Comparison of ENCODE assay signal across 16 cellular contexts in genomic region chr7:20795881-20796280, GRCh38. TPM values are rescaled to one million over a fixed set of nuclear protein-coding genes. Genes with fewer than 3 reads are reported as not detected.
A peak's percentile ranks its signal among the peaks of the same experiment; 100 is the strongest.
DNase-seq lines count a peak whose midpoint lies in the region; ATAC-seq and TF ChIP-seq lines count a peak whose summit lies in the region.
"Had no signal": no experiment of that assay in that cellular context is flagged by ENCODE, and none has a peak within 500 bp of the region (broad histone marks: within the 10 kb centered on the region; RNA-seq: fewer than 3 reads in every experiment).

No MANE protein-coding gene starts in this region.

- ATAC-seq in GM23338 = peak; percentile 35
- no peak for ATAC-seq in activated T-cell treated with anti-CD3 and anti-CD28 coated beads, Interleukin-2, amount 50 U/mL, for 4 hours

- no peak overlapping the region for H3K9ac ChIP-seq in endodermal cell (ENCODE audit: extremely low read depth, low read length, poor library complexity, severe bottlenecking)

- H3K4me1 Mint-ChIP-seq in GM23338 (peaks cover 65% of the 10 kb centered on the region), endodermal cell (peaks cover 47% of the 10 kb centered on the region), neural crest cell (peaks cover 68% of the 10 kb centered on the region), HFFc6 (ENCODE audit: low read depth) (peaks cover 5% of the 10 kb centered on the region)
- peaks cover 19% of the 10 kb centered on the region for H3K4me1 Mint-ChIP-seq in activated T-cell treated with anti-CD3 and anti-CD28 coated beads, Interleukin-2, amount 50 U/mL, for 4 hours (ENCODE audit: low read depth)

- 15 to 27% methylated on average over 2 to 5 of the region's 5 CpGs for WGBS in endodermal cell (ENCODE audit: insufficient coverage in 1 of 2, insufficient read length in 1 of 2), 2 experiments

- peaks cover 19% of the 10 kb centered on the region; the same call in 1 of the 2 replicates for H3F3A ChIP-seq in GM23338 (replicated peaks; ENCODE audit: low read depth)

- H3K27ac ChIP-seq in GM23338 (ENCODE audit: low read depth) (peak overlapping the region; percentile 21; the same call in 1 of the 2 replicates), endodermal cell (ENCODE audit: low read depth, low read length) (no peak overlapping the region)
- H3K27ac ChIP-seq: RWPE1, SJSA1 had no signal

- H3K4me2 ChIP-seq in GM23338 = peak overlapping the region; percentile 84

- no peaks in the 10 kb centered on the region for H3K79me2 ChIP-seq in GM23338 (replicated peaks; ENCODE audit: insufficient read depth)

- H4K20me1 ChIP-seq in GM23338 (replicated peaks; ENCODE audit: insufficient read depth) = no peaks in the 10 kb centered on the region

- H3K9me3 ChIP-seq in endodermal cell (ENCODE audit: control insufficient read depth, low read length) = no peaks in the 10 kb centered on the region
- H3K9me3 ChIP-seq: SJSA1 had no signal

- peak; percentile 94 for DNase-seq in GM23338 (ENCODE audit: low spot score)
- peak; percentile 49 for DNase-seq in NCI-H2227 (lab: John Stamatoyannopoulos, UW; ENCODE audit: unreplicated experiment)
- DNase-seq in endodermal cell = peak; percentile 73
- no peak for DNase-seq in neural crest cell (ENCODE audit: low read depth, low spot score)
- DNase-seq in activated T-cell treated with anti-CD3 and anti-CD28 coated beads, Interleukin-2, amount 50 U/mL, for 4 hours = no peak
- DNase-seq in COR-L47 (lab: John Stamatoyannopoulos, UW) = no peak
- no peak for DNase-seq in HFFc6
- no peak for DNase-seq in stimulated activated CD4-positive, alpha-beta T cell treated with anti-CD3 and anti-CD28 coated beads, Interleukin-15, amount 100 ng/mL, for 24 hours
- DNase-seq: ACHN; Calu3; CD4-positive, CD25-positive, alpha-beta regulatory T cell; NCI-H2029 treated with DMSO at 0.1 percent for 48 hours; NCI-H526 had no signal

- H3K27ac Mint-ChIP-seq in GM23338 (no peak overlapping the region), endodermal cell (no peak overlapping the region), neural crest cell (ENCODE audit: unreplicated experiment) (no peak overlapping the region), HFFc6 (no peak overlapping the region)
- H3K27ac Mint-ChIP-seq: CD4-positive, CD25-positive, alpha-beta regulatory T cell had no signal

- H3K4me1 ChIP-seq in GM23338 (ENCODE audit: insufficient read depth) (peaks cover 73% of the 10 kb centered on the region), endodermal cell (ENCODE audit: control insufficient read depth, insufficient read depth, low read length) (peaks cover 3% of the 10 kb centered on the region)

- no peak overlapping the region for H2AFZ ChIP-seq in GM23338

- H3K36me3 Mint-ChIP-seq in GM23338 (ENCODE audit: low read depth) (no peaks in the 10 kb centered on the region; the same call in 2 of the 3 replicates), endodermal cell (ENCODE audit: low read depth) (no peaks in the 10 kb centered on the region), neural crest cell (ENCODE audit: low read depth) (no peaks in the 10 kb centered on the region), HFFc6 (ENCODE audit: low read depth) (no peaks in the 10 kb centered on the region)
- peaks cover 8% of the 10 kb centered on the region for H3K36me3 Mint-ChIP-seq in activated T-cell treated with anti-CD3 and anti-CD28 coated beads, Interleukin-2, amount 50 U/mL, for 4 hours (ENCODE audit: insufficient read depth)

- H3K9me3 Mint-ChIP-seq in GM23338 (no peaks in the 10 kb centered on the region), endodermal cell (no peaks in the 10 kb centered on the region), neural crest cell (no peaks in the 10 kb centered on the region), HFFc6 (no peaks in the 10 kb centered on the region)
- peaks cover 11% of the 10 kb centered on the region for H3K9me3 Mint-ChIP-seq in activated T-cell treated with anti-CD3 and anti-CD28 coated beads, Interleukin-2, amount 50 U/mL, for 4 hours

- H3K36me3 ChIP-seq in GM23338 (ENCODE audit: insufficient read depth) (no peaks in the 10 kb centered on the region), endodermal cell (ENCODE audit: control insufficient read depth, insufficient read depth, low read length) (no peaks in the 10 kb centered on the region)
- H3K36me3 ChIP-seq: SJSA1 had no signal

- H3K9me2 ChIP-seq in GM23338 (ENCODE audit: insufficient read depth) = no peaks in the 10 kb centered on the region

- H3K27me3 ChIP-seq in GM23338 (ENCODE audit: insufficient read depth) (peaks cover 56% of the 10 kb centered on the region), endodermal cell (ENCODE audit: control insufficient read depth, insufficient read depth, low read length, poor library complexity, severe bottlenecking) (peaks cover 90% of the 10 kb centered on the region)

- H3K27me3 Mint-ChIP-seq in GM23338 (ENCODE audit: insufficient read depth, low read depth, poor library complexity) (peaks cover 63% of the 10 kb centered on the region), endodermal cell (ENCODE audit: insufficient read depth) (peaks cover 87% of the 10 kb centered on the region), neural crest cell (ENCODE audit: low read depth) (peaks cover 91% of the 10 kb centered on the region), HFFc6 (ENCODE audit: insufficient read depth) (peaks cover 46% of the 10 kb centered on the region)
- H3K27me3 Mint-ChIP-seq in activated T-cell treated with anti-CD3 and anti-CD28 coated beads, Interleukin-2, amount 50 U/mL, for 4 hours (ENCODE audit: low read depth) = peaks cover 83% of the 10 kb centered on the region

- H3K4me3 ChIP-seq in GM23338 (peak overlapping the region; percentile 67), endodermal cell (ENCODE audit: low read length) (no peak overlapping the region)
- H3K4me3 ChIP-seq: SJSA1 had no signal

- no peak for TF ChIP-seq CTCF in GM23338 (conservative IDR thresholded peaks at IDR 0.05; ENCODE audit: low read depth in 2 of 2)
- no peak for TF ChIP-seq CTCF in endodermal cell (conservative IDR thresholded peaks at IDR 0.05)
- no peak for TF ChIP-seq CTCF in neural crest cell (conservative IDR thresholded peaks at IDR 0.05)
- TF ChIP-seq CTCF in HFFc6 (IDR thresholded peaks at IDR 0.05) = no peak

- H3K4me3 Mint-ChIP-seq in GM23338 = peak overlapping the region; percentile 94
- peak overlapping the region; percentile 22 for H3K4me3 Mint-ChIP-seq in endodermal cell
- H3K4me3 Mint-ChIP-seq in neural crest cell = peak overlapping the region; percentile 83
- no peak overlapping the region for H3K4me3 Mint-ChIP-seq in activated T-cell treated with anti-CD3 and anti-CD28 coated beads, Interleukin-2, amount 50 U/mL, for 4 hours
- H3K4me3 Mint-ChIP-seq in HFFc6 = no peak overlapping the region

TF ChIP-seq in GM23338, 12 proteins besides CTCF, POLR2A, EP300 and RAD21 (continues in another document):
- TF ChIP-seq ZNF331 (CRISPR knock-in tag; IDR thresholded peaks at IDR 0.05; ENCODE audit: low read depth) (no peak), EZH2phosphoT487 (IDR thresholded peaks at IDR 0.05; ENCODE audit: unreplicated experiment) (no peak), STAT1 (IDR thresholded peaks at IDR 0.05; ENCODE audit: unreplicated experiment) (no peak), EZH2 (IDR thresholded peaks at IDR 0.05; ENCODE audit: low read depth, unreplicated experiment) (no peak), ZNF114 (CRISPR knock-in tag; IDR thresholded peaks at IDR 0.05) (no peak)
- TF ChIP-seq, protein P1, sequence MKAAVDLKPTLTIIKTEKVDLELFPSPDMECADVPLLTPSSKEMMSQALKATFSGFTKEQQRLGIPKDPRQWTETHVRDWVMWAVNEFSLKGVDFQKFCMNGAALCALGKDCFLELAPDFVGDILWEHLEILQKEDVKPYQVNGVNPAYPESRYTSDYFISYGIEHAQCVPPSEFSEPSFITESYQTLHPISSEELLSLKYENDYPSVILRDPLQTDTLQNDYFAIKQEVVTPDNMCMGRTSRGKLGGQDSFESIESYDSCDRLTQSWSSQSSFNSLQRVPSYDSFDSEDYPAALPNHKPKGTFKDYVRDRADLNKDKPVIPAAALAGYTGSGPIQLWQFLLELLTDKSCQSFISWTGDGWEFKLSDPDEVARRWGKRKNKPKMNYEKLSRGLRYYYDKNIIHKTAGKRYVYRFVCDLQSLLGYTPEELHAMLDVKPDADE (IDR thresholded peaks at IDR 0.05) = no peak

RNA-seq across cellular contexts. Expression of gene SP8, which starts 9.2 kb away (rescaled TPM):
- total RNA-seq in GM23338 (2014; rRNA removed; shearing (Covaris generic)) = 4.4 and 6.7 TPM in 2 replicates
- polyA plus RNA-seq in GM23338 (2016; fragmentation: Nextera tagmentation; extraction: Ambion mirVana) = 3.4 and 3.7 TPM in 2 replicates
- total RNA-seq in endodermal cell (1 to 10 TPM; 3.3 to 5.2 TPM), neural crest cell (33.7 and 34.1 TPM in 2 replicates)
- 9.5 TPM for polyA plus RNA-seq in endodermal cell (2013, experiment 1 of 2)
- polyA plus RNA-seq in endodermal cell (2013, experiment 2 of 2) = 8.1 TPM
- not detected for total RNA-seq in activated T-cell treated with anti-CD3 and anti-CD28 coated beads, Interleukin-2, amount 50 U/mL, for 4 hours
- total RNA-seq in HFFc6 (2021; fragmentation: NEBNext Ultra II Directional; extraction: Animal tissue kit (Norgen Biotek cat#: 25700)) = not detected
- total RNA-seq: Calu3; CD4-positive, CD25-positive, alpha-beta regulatory T cell; LHCN-M2; SJSA1 had no signal
- polyA plus RNA-seq: CD4-positive, CD25-positive, alpha-beta regulatory T cell had no signal

Comparison
In these comparisons a context has a peak if more than half of its experiments do, and no peak if none do; other contexts are left out.
1. DNase-seq: peak in GM23338 (single experiment), NCI-H2227 (single experiment) and endodermal cell (single experiment); none in neural crest cell (single experiment), activated T-cell treated with anti-CD3 and anti-CD28 coated beads, Interleukin-2, amount 50 U/mL, for 4 hours (single experiment), COR-L47 (single experiment), HFFc6 (single experiment) and stimulated activated CD4-positive, alpha-beta T cell treated with anti-CD3 and anti-CD28 coated beads, Interleukin-15, amount 100 ng/mL, for 24 hours (single experiment).
2. H3K4me3 Mint-ChIP-seq: peak in GM23338 (single experiment), endodermal cell (single experiment) and neural crest cell (single experiment); none in activated T-cell treated with anti-CD3 and anti-CD28 coated beads, Interleukin-2, amount 50 U/mL, for 4 hours (single experiment) and HFFc6 (single experiment).